In genomic region chr4:110801591-110801990, GRCh38 we compare ENCODE assay signal across 34 cellular contexts.
"Had no signal": no experiment of that assay in that cellular context is flagged by ENCODE, and none has a peak within 500 bp of the region (broad histone marks: within the 10 kb centered on the region; RNA-seq: fewer than 3 reads in every experiment).

No MANE protein-coding gene starts in this region.

- H3K36me3 ChIP-seq: adrenal gland, ascending aorta, brain microvascular endothelial cell, breast epithelium, cardiac muscle cell had no signal

- H3K27me3 ChIP-seq: ascending aorta, body of pancreas, breast epithelium, cardiac muscle cell had no signal

- H3K9me3 ChIP-seq: adrenal gland, ascending aorta, body of pancreas, breast epithelium had no signal

- DNase-seq: activated effector memory CD4-positive, alpha-beta T cell treated with anti-CD3 and anti-CD28 coated beads, Interleukin-2, amount 50 U/mL, for 16 hours; activated effector memory CD4-positive, alpha-beta T cell treated with Interleukin-2 at 50 U/mL for 16 hours; activated gamma-delta T cell; activated gamma-delta T cell treated with Interleukin-2 at 50 U/mL for 16 hours; activated naive CD4-positive, alpha-beta T cell; activated naive CD4-positive, alpha-beta T cell treated with anti-CD3 and anti-CD28 coated beads for 36 hours; activated naive CD4-positive, alpha-beta T cell treated with anti-CD3 and anti-CD28 coated beads, Interleukin-2, amount 10 ng/mL, durations not matched to agents 7 days and 5 days; activated naive CD4-positive, alpha-beta T cell treated with anti-CD3 and anti-CD28 coated beads, Interleukin-2, amount 50 U/mL, for 16 hours; activated naive CD4-positive, alpha-beta T cell treated with Interleukin-2 at 50 U/mL for 16 hours; activated naive CD8-positive, alpha-beta T cell treated with anti-CD3 and anti-CD28 coated beads for 36 hours; activated naive CD8-positive, alpha-beta T cell treated with anti-CD3 and anti-CD28 coated beads, Interleukin-2, amount 10 ng/mL, durations not matched to agents 7 days and 5 days; activated naive CD8-positive, alpha-beta T cell treated with anti-CD3 and anti-CD28 coated beads, Interleukin-2, amount 50 U/mL, for 24 hours; activated T-cell treated with anti-CD3 and anti-CD28 coated beads, Interleukin-2, amount 50 U/mL, for 1 hour; activated T-cell treated with anti-CD3 and anti-CD28 coated beads, Interleukin-2, amount 50 U/mL, for 24 hours; activated T-cell treated with anti-CD3 and anti-CD28 coated beads, Interleukin-2, amount 50 U/mL, for 4 hours; activated T-cell treated with anti-CD3 and anti-CD28 coated beads, Interleukin-2, amount 50 U/mL, for 48 hours; activated T-cell treated with anti-CD3 and anti-CD28 coated beads, Interleukin-2, amount 50 U/mL, for 72 hours; adrenal gland; amniotic stem cell; amygdala; anterior cingulate cortex; aorta; body of pancreas; brain microvascular endothelial cell; caudate nucleus; central memory CD4-positive, alpha-beta T cell; cerebellar nuclear complex had no signal

- H3K4me1 ChIP-seq: adrenal gland, ascending aorta, body of pancreas, breast epithelium had no signal

- H3K4me3 ChIP-seq: adrenal gland, ascending aorta, body of pancreas, breast epithelium, cardiac muscle cell had no signal

- FAIRE-seq: astrocyte, bronchial epithelial cell had no signal

- ATAC-seq: activated naive CD4-positive, alpha-beta T cell treated with anti-CD3 and anti-CD28 coated beads, Interleukin-2, amount 50 U/mL, for 72 hours; activated naive CD8-positive, alpha-beta T cell treated with anti-CD3 and anti-CD28 coated beads, Interleukin-2, amount 50 U/mL, for 24 hours; activated T-cell treated with anti-CD3 and anti-CD28 coated beads, Interleukin-2, amount 50 U/mL, for 4 hours; activated T-cell treated with anti-CD3 and anti-CD28 coated beads, Interleukin-2, amount 50 U/mL, for 72 hours; activated T-helper 17 cell treated with anti-CD3 and anti-CD28 coated beads, Interleukin-2, amount 50 U/mL, for 72 hours; body of pancreas had no signal

- H3K27ac ChIP-seq: adrenal gland, ascending aorta, body of pancreas, brain microvascular endothelial cell, breast epithelium, cardiac muscle cell had no signal
